Comparison of ENCODE assay signal across 29 cellular contexts in genomic region chr3:185625784-185626183, GRCh38.
"Had no signal": no experiment of that assay in that cellular context is flagged by ENCODE, and none has a peak within 500 bp of the region (broad histone marks: within the 10 kb centered on the region; RNA-seq: fewer than 3 reads in every experiment).

No MANE protein-coding gene starts in this region.

- H3K27me3 Mint-ChIP-seq: naive thymus-derived CD8-positive, alpha-beta T cell; T-cell had no signal

- H3K4me3 Mint-ChIP-seq: naive thymus-derived CD8-positive, alpha-beta T cell; neural crest cell; stimulated activated effector memory CD8-positive, alpha-beta T cell treated with anti-CD3 and anti-CD28 coated beads, Interleukin-12 subunit alpha, Interleukin-12 subunit beta, amount 100 ng/mL, for 72 hours; T-cell had no signal

- H3K9me3 Mint-ChIP-seq: naive thymus-derived CD8-positive, alpha-beta T cell; neural crest cell; stimulated activated effector memory CD8-positive, alpha-beta T cell treated with anti-CD3 and anti-CD28 coated beads, Interleukin-12 subunit alpha, Interleukin-12 subunit beta, amount 100 ng/mL, for 72 hours; T-cell had no signal

- H3K36me3 ChIP-seq: colonic mucosa, prostate gland had no signal

- H3K4me1 Mint-ChIP-seq: naive thymus-derived CD8-positive, alpha-beta T cell; neural crest cell; stimulated activated effector memory CD8-positive, alpha-beta T cell treated with anti-CD3 and anti-CD28 coated beads, Interleukin-12 subunit alpha, Interleukin-12 subunit beta, amount 100 ng/mL, for 72 hours; T-cell had no signal

- ATAC-seq: body of pancreas; heart right ventricle; left lobe of liver; lower lobe of right lung; naive thymus-derived CD8-positive, alpha-beta T cell; pancreas; sciatic nerve; stimulated activated effector memory CD8-positive, alpha-beta T cell treated with anti-CD3 and anti-CD28 coated beads, Interleukin-12 subunit alpha, Interleukin-12 subunit beta, amount 100 ng/mL, for 72 hours; T-cell; upper lobe of right lung had no signal

- H3K27me3 ChIP-seq: body of pancreas, colonic mucosa, esophagus squamous epithelium, heart right ventricle, pancreas, stomach, tibial artery, upper lobe of right lung had no signal

- DNase-seq: activated CD4-positive, CD25-positive, alpha-beta regulatory T cell; activated gamma-delta T cell; aorta; body of pancreas; cerebellar nuclear complex; colonic mucosa; effector CD8-positive, alpha-beta T cell; esophagus squamous epithelium; foreskin melanocyte; heart right ventricle; lower lobe of right lung; mesenchymal stem cell; naive thymus-derived CD8-positive, alpha-beta T cell; nucleus accumbens; pancreas; retina; stimulated activated CD4-positive, alpha-beta T cell treated with anti-CD3 and anti-CD28 coated beads, Interleukin-12 subunit alpha, Interleukin-12 subunit beta, amount 100 ng/mL, for 4 hours; stimulated activated CD4-positive, alpha-beta T cell treated with anti-CD3 and anti-CD28 coated beads, Interleukin-4, amount 100 ng/mL, for 24 hours; stomach; T-cell; tibial artery; upper lobe of right lung had no signal

- H3K4me3 ChIP-seq: body of pancreas, colonic mucosa, esophagus squamous epithelium, heart right ventricle, lower lobe of right lung, pancreas, prostate gland, skin epidermis, stomach, tibial artery, upper lobe of right lung had no signal

- H3K27ac Mint-ChIP-seq: stimulated activated effector memory CD8-positive, alpha-beta T cell treated with anti-CD3 and anti-CD28 coated beads, Interleukin-12 subunit alpha, Interleukin-12 subunit beta, amount 100 ng/mL, for 72 hours; T-cell had no signal

- H3K4me1 ChIP-seq: body of pancreas, prostate gland had no signal

- H3K9me3 ChIP-seq: body of pancreas, colonic mucosa, esophagus squamous epithelium, heart right ventricle, lower lobe of right lung, pancreas, prostate gland, stomach, tibial artery, upper lobe of right lung had no signal

- H3K27ac ChIP-seq: body of pancreas, colonic mucosa, epithelial cell of prostate, esophagus squamous epithelium, heart right ventricle, lower lobe of right lung, pancreas, prostate gland, skin epidermis, stomach, tibial artery, upper lobe of right lung had no signal
